In the genomic region with DNA sequence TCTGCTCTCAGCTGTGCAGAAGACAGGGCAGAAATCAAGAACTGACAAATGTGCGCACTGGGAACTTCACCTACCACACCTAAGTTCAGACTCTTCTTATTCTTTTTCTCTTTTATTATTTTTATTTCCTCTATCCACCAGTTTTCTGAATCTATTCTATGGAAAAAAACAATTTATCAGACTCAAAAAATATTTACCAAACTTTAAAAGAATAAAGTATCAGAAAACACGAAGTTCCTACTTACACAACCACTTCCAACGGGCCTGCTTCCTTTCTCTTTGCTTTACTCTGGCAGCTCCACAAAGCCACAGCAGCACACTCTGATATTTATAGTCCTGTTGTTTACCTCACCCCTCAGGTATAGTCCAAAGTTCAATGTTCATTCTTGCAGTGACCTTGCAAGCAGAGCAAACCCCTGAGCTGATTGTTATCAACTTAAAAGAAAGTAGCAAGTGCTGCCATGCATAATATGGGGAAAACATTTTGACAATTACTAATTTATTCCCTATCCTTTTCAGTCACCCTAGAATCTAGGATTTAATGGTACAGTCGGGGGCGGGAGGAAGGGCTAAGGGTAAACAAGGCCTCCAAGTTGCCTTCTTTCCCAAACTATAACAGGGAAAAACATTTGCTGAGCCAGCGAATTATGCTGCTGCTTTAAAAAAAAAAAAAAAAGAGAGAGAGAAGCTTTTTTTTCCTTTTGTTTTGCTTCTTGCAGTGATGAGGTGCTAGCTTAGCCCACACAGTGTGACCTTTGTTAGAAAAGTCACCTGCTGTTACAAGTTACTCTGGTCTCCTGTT, we compare ENCODE assay signal across 8 cellular contexts. TPM values are rescaled to one million over a fixed set of nuclear protein-coding genes. Genes with fewer than 3 reads are reported as not detected.
DNase-seq lines count a peak whose midpoint lies in the region; ATAC-seq and TF ChIP-seq lines count a peak whose summit lies in the region.

A gene with protein sequence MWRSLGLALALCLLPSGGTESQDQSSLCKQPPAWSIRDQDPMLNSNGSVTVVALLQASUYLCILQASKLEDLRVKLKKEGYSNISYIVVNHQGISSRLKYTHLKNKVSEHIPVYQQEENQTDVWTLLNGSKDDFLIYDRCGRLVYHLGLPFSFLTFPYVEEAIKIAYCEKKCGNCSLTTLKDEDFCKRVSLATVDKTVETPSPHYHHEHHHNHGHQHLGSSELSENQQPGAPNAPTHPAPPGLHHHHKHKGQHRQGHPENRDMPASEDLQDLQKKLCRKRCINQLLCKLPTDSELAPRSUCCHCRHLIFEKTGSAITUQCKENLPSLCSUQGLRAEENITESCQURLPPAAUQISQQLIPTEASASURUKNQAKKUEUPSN (minus strand): TSS at position 302 of the 802 bp plus-strand sequence. CDS start 3,539 bp downstream, outside the sequence.

- DNase-seq in DMS53 (lab: John Stamatoyannopoulos, UW) (peak; percentile 90), NCI-H526 treated with DMSO at 0.1 percent for 48 hours (lab: John Stamatoyannopoulos, UW) (peak; percentile 96), epithelial cell of prostate (ENCODE audit: low read depth, low spot score) (peak; percentile 14), mesendoderm (peak; percentile 87), uterus (peak; percentile 49 to 82), NCI-H128 (lab: John Stamatoyannopoulos, UW; ENCODE audit: unreplicated experiment) (no peak)
- DNase-seq in activated CD4-positive, alpha-beta T cell treated with anti-CD3 and anti-CD28 coated beads for 48 hours, result no peak

- H2BK5ac ChIP-seq in mesendoderm (ENCODE audit: low read length), result no peak within 1 kb of the TSS

- H3K4ac ChIP-seq in mesendoderm (ENCODE audit: low read depth, low read length), result no peak within 1 kb of the TSS

- H3K79me1 ChIP-seq in mesendoderm (ENCODE audit: low read length), result no peaks in the 10 kb centered on the region

- intact Hi-C loops in uterus (cut with DNase I; ENCODE audit: low total_unique reads), result no loop called here

- no peak for ATAC-seq in HG02938 (IDR thresholded peaks at IDR 0.05; ENCODE audit: unreplicated experiment)

- H3K9me3 ChIP-seq in uterus, result no peaks in the 10 kb centered on the region

- WGBS in mesendoderm (ENCODE audit: extremely low coverage, insufficient coverage, low lambda C conversion rate), result no CpG with 5 or more reads among the region's 6 CpGs

- H4K5ac ChIP-seq in mesendoderm (ENCODE audit: low read length), result no peak within 1 kb of the TSS

- H3K4me3 ChIP-seq in mesendoderm (ENCODE audit: low read length) (no peak within 1 kb of the TSS), uterus (peak within 1 kb of the TSS; percentile 54 to 62)

- H2BK120ac ChIP-seq in mesendoderm (ENCODE audit: low read depth, low read length), result peak within 1 kb of the TSS; percentile 54

- H3K4me2 ChIP-seq in mesendoderm (ENCODE audit: low read length), result peak within 1 kb of the TSS; percentile 10

- H3K4me1 ChIP-seq in mesendoderm (ENCODE audit: control insufficient read depth, low read depth, low read length) (no peaks in the 10 kb centered on the region), uterus (no peaks in the 10 kb centered on the region)

- no peak within 1 kb of the TSS for H3K23ac ChIP-seq in mesendoderm (ENCODE audit: low read length)

- no peak within 1 kb of the TSS for H2BK15ac ChIP-seq in mesendoderm (replicated peaks; ENCODE audit: low read depth)

- peak within 1 kb of the TSS; percentile 51 for H3K18ac ChIP-seq in mesendoderm (ENCODE audit: low read length)

- peak within 1 kb of the TSS; percentile 22 for H3K27ac ChIP-seq in epithelial cell of prostate
- peak within 1 kb of the TSS; percentile 67 for H3K27ac ChIP-seq in mesendoderm (ENCODE audit: low read depth, low read length)
- H3K27ac ChIP-seq in uterus, result peak within 1 kb of the TSS; percentile 85 to 93

- H3K79me2 ChIP-seq in mesendoderm (ENCODE audit: control insufficient read depth, insufficient read depth, low read length), result no peaks in the 10 kb centered on the region

- H4K8ac ChIP-seq in mesendoderm (ENCODE audit: low read depth, low read length), result no peak within 1 kb of the TSS

- TF ChIP-seq CTCF in uterus (IDR thresholded peaks at IDR 0.05), result peak in 2 of 4 experiments; percentile 5 to 12

- no peaks in the 10 kb centered on the region for H3K36me3 ChIP-seq in mesendoderm (ENCODE audit: control insufficient read depth, insufficient read depth, low read length)
- H3K36me3 ChIP-seq in uterus, result no peaks in the 10 kb centered on the region

- peak within 1 kb of the TSS; percentile 35 for H3K9ac ChIP-seq in mesendoderm (ENCODE audit: low read length)

- H3K27me3 ChIP-seq in mesendoderm (ENCODE audit: insufficient read depth, low read length, poor library complexity), result no peaks in the 10 kb centered on the region
- no peaks in the 10 kb centered on the region for H3K27me3 ChIP-seq in uterus

- no peak within 1 kb of the TSS for H2AK5ac ChIP-seq in mesendoderm (ENCODE audit: low read length)

- H3K56ac ChIP-seq in mesendoderm (ENCODE audit: low read length), result peak within 1 kb of the TSS; percentile 66

- peak; percentile 78 to 79 for TF ChIP-seq POLR2A in uterus (IDR thresholded peaks at IDR 0.05)

RNA-seq across cellular contexts. Expression of the gene that starts here (rescaled TPM):
- polyA plus RNA-seq in mesendoderm (2013, experiment 1 of 2), result 9.2 TPM
- 9.9 TPM for polyA plus RNA-seq in mesendoderm (2013, experiment 2 of 2)
- 100 to 1,000 TPM; 248 to 758 (median 461) TPM for total RNA-seq in uterus

Comparison
In these comparisons a context has a peak if more than half of its experiments do, and no peak if none do; other contexts are left out.
1. DNase-seq: peak in DMS53 (single experiment), NCI-H526 treated with DMSO at 0.1 percent for 48 hours (single experiment), epithelial cell of prostate (single experiment), mesendoderm (single experiment) and uterus (2 of 2); none in activated CD4-positive, alpha-beta T cell treated with anti-CD3 and anti-CD28 coated beads for 48 hours (single experiment) and NCI-H128 (single experiment).
2. H3K27ac ChIP-seq: peak in every context shown above with its lines; median percentile 89 in uterus; 67 in mesendoderm; 22 in epithelial cell of prostate.